1 cellular context compared by ENCODE assay signal in genomic region chr2:2189112-2189398, GRCh38.
TF ChIP-seq lines count a peak whose summit lies in the region.

No MANE protein-coding gene starts in this region.

TF ChIP-seq in GM23338, 12 proteins besides CTCF, POLR2A, EP300 and RAD21 (continued from another document):
- TF ChIP-seq, protein P1, sequence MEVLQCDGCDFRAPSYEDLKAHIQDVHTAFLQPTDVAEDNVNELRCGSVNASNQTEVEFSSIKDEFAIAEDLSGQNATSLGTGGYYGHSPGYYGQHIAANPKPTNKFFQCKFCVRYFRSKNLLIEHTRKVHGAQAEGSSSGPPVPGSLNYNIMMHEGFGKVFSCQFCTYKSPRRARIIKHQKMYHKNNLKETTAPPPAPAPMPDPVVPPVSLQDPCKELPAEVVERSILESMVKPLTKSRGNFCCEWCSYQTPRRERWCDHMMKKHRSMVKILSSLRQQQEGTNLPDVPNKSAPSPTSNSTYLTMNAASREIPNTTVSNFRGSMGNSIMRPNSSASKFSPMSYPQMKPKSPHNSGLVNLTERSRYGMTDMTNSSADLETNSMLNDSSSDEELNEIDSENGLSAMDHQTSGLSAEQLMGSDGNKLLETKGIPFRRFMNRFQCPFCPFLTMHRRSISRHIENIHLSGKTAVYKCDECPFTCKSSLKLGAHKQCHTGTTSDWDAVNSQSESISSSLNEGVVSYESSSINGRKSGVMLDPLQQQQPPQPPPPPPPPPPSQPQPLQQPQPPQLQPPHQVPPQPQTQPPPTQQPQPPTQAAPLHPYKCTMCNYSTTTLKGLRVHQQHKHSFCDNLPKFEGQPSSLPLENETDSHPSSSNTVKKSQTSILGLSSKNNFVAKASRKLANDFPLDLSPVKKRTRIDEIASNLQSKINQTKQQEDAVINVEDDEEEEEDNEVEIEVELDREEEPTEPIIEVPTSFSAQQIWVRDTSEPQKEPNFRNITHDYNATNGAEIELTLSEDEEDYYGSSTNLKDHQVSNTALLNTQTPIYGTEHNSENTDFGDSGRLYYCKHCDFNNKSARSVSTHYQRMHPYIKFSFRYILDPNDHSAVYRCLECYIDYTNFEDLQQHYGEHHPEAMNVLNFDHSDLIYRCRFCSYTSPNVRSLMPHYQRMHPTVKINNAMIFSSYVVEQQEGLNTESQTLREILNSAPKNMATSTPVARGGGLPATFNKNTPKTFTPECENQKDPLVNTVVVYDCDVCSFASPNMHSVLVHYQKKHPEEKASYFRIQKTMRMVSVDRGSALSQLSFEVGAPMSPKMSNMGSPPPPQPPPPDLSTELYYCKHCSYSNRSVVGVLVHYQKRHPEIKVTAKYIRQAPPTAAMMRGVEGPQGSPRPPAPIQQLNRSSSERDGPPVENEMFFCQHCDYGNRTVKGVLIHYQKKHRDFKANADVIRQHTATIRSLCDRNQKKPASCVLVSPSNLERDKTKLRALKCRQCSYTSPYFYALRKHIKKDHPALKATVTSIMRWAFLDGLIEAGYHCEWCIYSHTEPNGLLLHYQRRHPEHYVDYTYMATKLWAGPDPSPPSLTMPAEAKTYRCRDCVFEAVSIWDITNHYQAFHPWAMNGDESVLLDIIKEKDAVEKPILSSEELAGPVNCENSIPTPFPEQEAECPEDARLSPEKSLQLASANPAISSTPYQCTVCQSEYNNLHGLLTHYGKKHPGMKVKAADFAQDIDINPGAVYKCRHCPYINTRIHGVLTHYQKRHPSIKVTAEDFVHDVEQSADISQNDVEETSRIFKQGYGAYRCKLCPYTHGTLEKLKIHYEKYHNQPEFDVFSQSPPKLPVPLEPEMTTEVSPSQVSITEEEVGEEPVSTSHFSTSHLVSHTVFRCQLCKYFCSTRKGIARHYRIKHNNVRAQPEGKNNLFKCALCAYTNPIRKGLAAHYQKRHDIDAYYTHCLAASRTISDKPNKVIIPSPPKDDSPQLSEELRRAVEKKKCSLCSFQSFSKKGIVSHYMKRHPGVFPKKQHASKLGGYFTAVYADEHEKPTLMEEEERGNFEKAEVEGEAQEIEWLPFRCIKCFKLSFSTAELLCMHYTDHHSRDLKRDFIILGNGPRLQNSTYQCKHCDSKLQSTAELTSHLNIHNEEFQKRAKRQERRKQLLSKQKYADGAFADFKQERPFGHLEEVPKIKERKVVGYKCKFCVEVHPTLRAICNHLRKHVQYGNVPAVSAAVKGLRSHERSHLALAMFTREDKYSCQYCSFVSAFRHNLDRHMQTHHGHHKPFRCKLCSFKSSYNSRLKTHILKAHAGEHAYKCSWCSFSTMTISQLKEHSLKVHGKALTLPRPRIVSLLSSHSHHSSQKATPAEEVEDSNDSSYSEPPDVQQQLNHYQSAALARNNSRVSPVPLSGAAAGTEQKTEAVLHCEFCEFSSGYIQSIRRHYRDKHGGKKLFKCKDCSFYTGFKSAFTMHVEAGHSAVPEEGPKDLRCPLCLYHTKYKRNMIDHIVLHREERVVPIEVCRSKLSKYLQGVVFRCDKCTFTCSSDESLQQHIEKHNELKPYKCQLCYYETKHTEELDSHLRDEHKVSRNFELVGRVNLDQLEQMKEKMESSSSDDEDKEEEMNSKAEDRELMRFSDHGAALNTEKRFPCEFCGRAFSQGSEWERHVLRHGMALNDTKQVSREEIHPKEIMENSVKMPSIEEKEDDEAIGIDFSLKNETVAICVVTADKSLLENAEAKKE (CRISPR knock-in tag; IDR thresholded peaks at IDR 0.05): no peak
- no peak for TF ChIP-seq POLR2AphosphoS5 (IDR thresholded peaks at IDR 0.05; ENCODE audit: low read depth)
- no peak for TF ChIP-seq NANOG (IDR thresholded peaks at IDR 0.05; ENCODE audit: borderline replicate concordance)
- no peak for TF ChIP-seq STAT1 (IDR thresholded peaks at IDR 0.05; ENCODE audit: unreplicated experiment)
- TF ChIP-seq, protein P2, sequence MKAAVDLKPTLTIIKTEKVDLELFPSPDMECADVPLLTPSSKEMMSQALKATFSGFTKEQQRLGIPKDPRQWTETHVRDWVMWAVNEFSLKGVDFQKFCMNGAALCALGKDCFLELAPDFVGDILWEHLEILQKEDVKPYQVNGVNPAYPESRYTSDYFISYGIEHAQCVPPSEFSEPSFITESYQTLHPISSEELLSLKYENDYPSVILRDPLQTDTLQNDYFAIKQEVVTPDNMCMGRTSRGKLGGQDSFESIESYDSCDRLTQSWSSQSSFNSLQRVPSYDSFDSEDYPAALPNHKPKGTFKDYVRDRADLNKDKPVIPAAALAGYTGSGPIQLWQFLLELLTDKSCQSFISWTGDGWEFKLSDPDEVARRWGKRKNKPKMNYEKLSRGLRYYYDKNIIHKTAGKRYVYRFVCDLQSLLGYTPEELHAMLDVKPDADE (IDR thresholded peaks at IDR 0.05): no peak
- no peak for TF ChIP-seq EZH2phosphoT487 (IDR thresholded peaks at IDR 0.05; ENCODE audit: unreplicated experiment)
- TF ChIP-seq CREB1 (CRISPR knock-in tag; IDR thresholded peaks at IDR 0.05; ENCODE audit: low read depth): no peak
- TF ChIP-seq JUNB (IDR thresholded peaks at IDR 0.05; ENCODE audit: unreplicated experiment): no peak
- TF ChIP-seq ZNF114 (CRISPR knock-in tag; IDR thresholded peaks at IDR 0.05): no peak
TF ChIP-seq in GM23338: peak in this region for 0.
